ENCODE assay signal across 4 cellular contexts in the genomic region with DNA sequence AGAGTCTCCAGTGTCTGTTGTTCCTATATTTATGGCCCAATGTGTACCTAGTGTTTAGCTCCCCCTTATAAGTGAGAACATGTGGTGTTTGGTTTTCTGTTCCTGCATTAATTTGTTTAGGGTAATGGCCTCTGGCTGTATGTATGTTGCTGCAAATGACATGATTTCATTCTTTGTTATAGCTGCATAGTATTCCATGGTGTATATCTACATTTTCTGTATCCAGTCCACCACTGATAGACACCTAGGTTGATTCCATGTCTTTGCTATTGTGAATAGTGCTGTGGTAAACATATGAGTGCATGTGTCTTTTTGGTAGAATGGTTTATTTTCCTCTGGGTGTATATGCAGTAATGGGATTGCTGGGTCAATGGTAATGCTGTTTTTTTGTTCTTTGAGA. TPM values are rescaled to one million over a fixed set of nuclear protein-coding genes. Genes with fewer than 3 reads are reported as not detected.
"Had no signal": no experiment of that assay in that cellular context is flagged by ENCODE, and none has a peak within 500 bp of the region (broad histone marks: within the 10 kb centered on the region; RNA-seq: fewer than 3 reads in every experiment).

No MANE protein-coding gene starts in this region.

RNA-seq across cellular contexts. Expression of gene CAPN9, which starts 48.2 kb away (rescaled TPM):
- total RNA-seq: subcutaneous adipose tissue, temporal lobe, thyroid gland, vagina had no signal
